In the genomic region with DNA sequence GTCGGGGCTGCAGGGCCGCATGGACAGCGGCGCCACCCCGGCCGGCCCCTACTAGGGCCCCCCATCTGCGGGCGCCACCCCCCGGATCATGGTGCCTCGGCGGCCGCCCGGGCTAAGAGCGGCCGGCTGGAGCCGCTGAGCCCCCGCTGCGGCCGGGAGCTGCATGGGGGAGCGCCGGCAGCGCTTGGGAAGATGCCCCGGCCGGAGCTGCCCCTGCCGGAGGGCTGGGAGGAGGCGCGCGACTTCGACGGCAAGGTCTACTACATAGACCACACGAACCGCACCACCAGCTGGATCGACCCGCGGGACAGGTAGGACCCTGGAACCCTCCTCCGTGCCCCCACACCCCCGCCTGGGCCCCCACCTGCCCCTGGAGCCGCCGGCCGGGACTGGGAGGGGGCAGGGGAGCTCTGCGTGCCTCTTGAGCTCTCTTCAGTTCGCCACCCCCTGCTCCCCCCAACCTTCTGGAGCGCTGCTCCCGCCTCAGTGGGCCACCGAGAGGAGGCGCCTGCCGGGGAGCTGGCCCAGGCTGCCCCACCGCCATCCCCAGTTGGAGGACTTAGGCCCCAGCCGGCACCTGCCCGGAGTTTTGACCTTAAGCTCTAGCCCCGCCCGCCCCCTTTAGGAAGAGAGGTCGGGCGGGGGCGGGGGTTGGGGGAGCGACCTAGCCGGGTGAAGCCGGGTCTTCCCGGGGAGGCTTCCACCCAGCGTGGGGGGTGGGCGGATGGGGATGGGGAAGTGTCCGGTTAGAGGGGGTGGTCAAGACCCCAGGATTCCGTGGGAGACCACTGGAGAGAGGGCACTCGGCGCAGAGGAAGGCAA, we compare ENCODE assay signal across 8 cellular contexts. TPM values are rescaled to one million over a fixed set of nuclear protein-coding genes. Genes with fewer than 3 reads are reported as not detected.
DNase-seq lines count a peak whose midpoint lies in the region; ATAC-seq and TF ChIP-seq lines count a peak whose summit lies in the region.

No MANE protein-coding gene starts in this region.

- H3K9me3 Mint-ChIP-seq in activated T-cell treated with anti-CD3 and anti-CD28 coated beads, Interleukin-2, amount 50 U/mL, for 24 hours, result no peaks in the 10 kb centered on the region

- H3K4me1 ChIP-seq in right atrium auricular region (peaks cover 0 to 8% of the 10 kb centered on the region in 2 donors), iPS-18a (ENCODE audit: control insufficient read depth, low read depth, low read length) (peaks cover 23% of the 10 kb centered on the region), thymus (ENCODE audit: control insufficient read depth, insufficient read depth, low read length) (no peaks in the 10 kb centered on the region)

- 5% methylated on average over 65 of the region's 65 CpGs for WGBS in thymus

- peak overlapping the region; percentile 60 for H3K4me3 Mint-ChIP-seq in activated T-cell treated with anti-CD3 and anti-CD28 coated beads, Interleukin-2, amount 50 U/mL, for 24 hours

- TF ChIP-seq CTCF in right atrium auricular region (IDR thresholded peaks at IDR 0.05), result no peak

- H3K36me3 ChIP-seq in right atrium auricular region (no peaks in the 10 kb centered on the region), iPS-18a (ENCODE audit: control insufficient read depth, low read depth, low read length) (no peaks in the 10 kb centered on the region), thymus (ENCODE audit: control insufficient read depth, insufficient read depth) (no peaks in the 10 kb centered on the region)

- H3K4me3 ChIP-seq in right atrium auricular region (peak overlapping the region in 1 of 2 donors; percentile 51), iPS-18a (ENCODE audit: low read length) (peak overlapping the region; percentile 62), thymus (ENCODE audit: low read length) (peak overlapping the region; percentile 42)

- H3K27ac ChIP-seq in right atrium auricular region (no peak overlapping the region), iPS-18a (ENCODE audit: low read length) (no peak overlapping the region), thymus (ENCODE audit: low read depth) (no peak overlapping the region)

- intact Hi-C loops in Right ventricle myocardium superior (cut with DNase I), result no loop called here

- H3K27me3 ChIP-seq in right atrium auricular region (peaks cover 5 to 8% of the 10 kb centered on the region in 2 donors), iPS-18a (ENCODE audit: control insufficient read depth, insufficient read depth, low read length) (peaks cover 5% of the 10 kb centered on the region), thymus (ENCODE audit: control insufficient read depth, insufficient read depth) (peaks cover 27% of the 10 kb centered on the region)

- H3K9me3 ChIP-seq in right atrium auricular region, result no peaks in the 10 kb centered on the region
- H3K9me3 ChIP-seq in iPS-18a (ENCODE audit: control insufficient read depth, low read depth, low read length), result no peaks in the 10 kb centered on the region
- no peaks in the 10 kb centered on the region for H3K9me3 ChIP-seq in thymus (ENCODE audit: control insufficient read depth)

- H3K4me1 Mint-ChIP-seq in activated T-cell treated with anti-CD3 and anti-CD28 coated beads, Interleukin-2, amount 50 U/mL, for 24 hours (ENCODE audit: low read depth), result peaks cover 27% of the 10 kb centered on the region

- H3K27me3 Mint-ChIP-seq in activated T-cell treated with anti-CD3 and anti-CD28 coated beads, Interleukin-2, amount 50 U/mL, for 24 hours, result peaks cover 40% of the 10 kb centered on the region

- peak overlapping the region; percentile 37 for H3K9ac ChIP-seq in iPS-18a (ENCODE audit: low read length)

- no peaks in the 10 kb centered on the region for H3K36me3 Mint-ChIP-seq in activated T-cell treated with anti-CD3 and anti-CD28 coated beads, Interleukin-2, amount 50 U/mL, for 24 hours (ENCODE audit: low read depth)

- peak; percentile 23 for ATAC-seq in Right ventricle myocardium superior (ENCODE audit: poor library complexity)
- ATAC-seq in HG03159 (IDR thresholded peaks at IDR 0.05; ENCODE audit: unreplicated experiment), result peak; percentile 27

- no peak overlapping the region for H3K27ac Mint-ChIP-seq in activated T-cell treated with anti-CD3 and anti-CD28 coated beads, Interleukin-2, amount 50 U/mL, for 24 hours

- DNase-seq in Right ventricle myocardium superior, result no peak
- DNase-seq in right atrium auricular region (ENCODE audit: low spot score), result no peak
- DNase-seq in activated T-cell treated with anti-CD3 and anti-CD28 coated beads, Interleukin-2, amount 50 U/mL, for 24 hours, result peak; percentile 43
- DNase-seq in NCI-H2107 (lab: John Stamatoyannopoulos, UW), result no peak
- no peak for DNase-seq in stimulated activated naive CD4-positive, alpha-beta T cell treated with Interleukin-2 at 50 U/mL for 16 hours (lab: John Stamatoyannopoulos, UW)

RNA-seq across cellular contexts. Expression of a gene that starts 0.7 kb away (rescaled TPM):
- 1.8 TPM for total RNA-seq in Right ventricle myocardium superior
- total RNA-seq in right atrium auricular region, result 1 to 10 TPM; 2.7 to 8.1 TPM
- 6.0 TPM for polyA plus RNA-seq in thymus
